ENCODE assay signal across 22 cellular contexts in the genomic region with DNA sequence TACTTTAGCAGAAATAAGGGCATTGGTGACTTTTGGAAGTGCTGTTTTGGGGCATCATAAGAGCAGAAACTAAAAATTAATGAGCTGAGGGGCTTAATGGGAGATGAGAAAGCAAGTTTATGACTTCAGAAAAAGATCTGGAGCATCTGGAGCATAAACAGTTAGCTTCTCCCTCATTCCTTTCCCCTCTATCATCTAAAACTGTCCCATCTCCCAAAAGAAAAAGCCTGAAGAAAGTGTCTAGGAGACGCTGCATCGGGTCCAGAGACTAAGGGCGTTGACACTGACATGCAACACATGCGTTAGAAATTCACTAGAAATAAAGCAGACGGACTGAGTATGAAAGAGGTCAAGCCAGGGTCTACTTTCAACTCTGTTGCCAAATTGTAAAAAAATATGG. TPM values are rescaled to one million over a fixed set of nuclear protein-coding genes. Genes with fewer than 3 reads are reported as not detected.
"Had no signal": no experiment of that assay in that cellular context is flagged by ENCODE, and none has a peak within 500 bp of the region (broad histone marks: within the 10 kb centered on the region; RNA-seq: fewer than 3 reads in every experiment).

No MANE protein-coding gene starts in this region.

- H3K27me3 ChIP-seq: foreskin keratinocyte, right atrium auricular region, thyroid gland, upper lobe of left lung had no signal

- DNase-seq: central memory CD4-positive, alpha-beta T cell; effector CD8-positive, alpha-beta T cell; left ventricle myocardium superior; natural killer cell; posterior cingulate gyrus; stimulated activated naive CD4-positive, alpha-beta T cell treated with Interleukin-2 at 50 U/mL for 16 hours had no signal

- H3K9me3 ChIP-seq: thyroid gland, upper lobe of left lung had no signal

- H3K27ac ChIP-seq: foreskin keratinocyte, right atrium auricular region, thyroid gland had no signal

- H3K4me1 ChIP-seq: thyroid gland had no signal

- FAIRE-seq: small intestine had no signal

- H3K36me3 ChIP-seq: right atrium auricular region, thyroid gland, upper lobe of left lung had no signal

- H3K4me3 ChIP-seq: coronary artery, right atrium auricular region, thyroid gland, upper lobe of left lung had no signal

RNA-seq across cellular contexts. Expression of a gene that starts 13.7 kb away (rescaled TPM):
- total RNA-seq: natural killer cell had no signal
- polyA plus RNA-seq: immature natural killer cell had no signal

RNA-seq across cellular contexts. Expression of a gene that starts 52.2 kb away (rescaled TPM):
- total RNA-seq: dermis microvascular lymphatic vessel endothelial cell, esophagus mucosa, foreskin keratinocyte, left ventricle myocardium superior, mammary epithelial cell, mesothelial cell of epicardium, mucosa of gallbladder, myocyte, natural killer cell, neural crest cell, osteocyte, pulmonary artery endothelial cell, right atrium auricular region, thyroid gland, upper lobe of left lung had no signal
- polyA plus RNA-seq: immature natural killer cell, mammary epithelial cell had no signal
